In the genomic region with DNA sequence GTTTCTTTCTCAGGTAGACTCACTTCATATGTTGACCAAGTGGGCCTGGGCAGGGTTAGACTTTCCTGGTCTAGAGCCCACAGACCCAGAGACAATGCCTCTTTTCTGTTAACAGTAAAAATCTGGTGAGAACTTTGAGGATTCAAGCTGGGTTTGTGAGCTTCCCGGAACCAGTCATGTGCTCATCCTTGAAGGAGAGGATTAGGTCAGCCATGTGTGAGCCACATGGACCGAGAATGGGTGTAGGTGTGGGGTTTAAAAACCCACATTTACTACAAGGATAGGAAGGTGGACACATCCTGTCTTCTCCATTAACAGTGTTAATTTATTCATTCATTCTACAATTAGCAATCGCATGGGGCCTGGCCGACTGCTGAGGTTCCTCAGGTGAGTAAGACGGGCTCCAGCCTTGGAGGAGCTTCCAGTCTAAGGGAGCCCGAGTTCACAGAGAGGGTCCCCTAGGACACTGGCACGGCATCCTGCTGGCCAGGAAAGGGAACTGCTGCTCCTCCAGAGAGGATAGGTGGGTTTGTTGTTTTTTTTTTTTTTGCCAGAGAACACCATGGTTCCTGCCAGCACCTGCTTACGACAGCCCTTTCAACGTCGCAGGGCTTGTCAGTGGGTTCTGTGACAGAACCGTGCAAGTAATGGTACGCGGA, we compare ENCODE assay signal across 8 cellular contexts.
DNase-seq lines count a peak whose midpoint lies in the region; ATAC-seq, FAIRE-seq and TF ChIP-seq lines count a peak whose summit lies in the region.

No MANE protein-coding gene starts in this region.

- no peak for FAIRE-seq in H54 (lab: Jason Lieb, UNC)

- H3K27ac Mint-ChIP-seq in activated CD4-positive, alpha-beta T cell treated with anti-CD3 and anti-CD28 coated beads, Interleukin-2, amount 10 ng/mL, durations not matched to agents 7 days and 5 days, result no peak overlapping the region

- H3K4me3 Mint-ChIP-seq in activated CD4-positive, alpha-beta T cell treated with anti-CD3 and anti-CD28 coated beads, Interleukin-2, amount 10 ng/mL, durations not matched to agents 7 days and 5 days, result peak overlapping the region; percentile 64

- peaks cover 0 to 4% (median 0%) of the 10 kb centered on the region in 5 donors for H3K27me3 ChIP-seq in subcutaneous abdominal adipose tissue (ENCODE audit: control insufficient read depth in 5 of 5, insufficient read depth in 4 of 5, low read length in 5 of 5)

- ATAC-seq in GM21515 (IDR thresholded peaks at IDR 0.05; ENCODE audit: unreplicated experiment), result no peak

- in situ Hi-C loops in astrocyte of the spinal cord (cut with HindIII; ENCODE audit: low sequenced_read_pairs), result no loop called here

- H3K36me3 ChIP-seq in subcutaneous abdominal adipose tissue (ENCODE audit: control insufficient read depth in 5 of 5, insufficient read depth in 5 of 5, low read length in 5 of 5), result no peaks in the 10 kb centered on the region

- H3K4me3 ChIP-seq in astrocyte of the spinal cord (ENCODE audit: low read depth, low read length) (peak overlapping the region; percentile 59), subcutaneous abdominal adipose tissue (ENCODE audit: low read depth in 1 of 5, low read length in 5 of 5) (peak overlapping the region in 4 of 5 donors; percentile 43 to 71 (median 60))

- peaks cover 15% of the 10 kb centered on the region for H3K4me1 Mint-ChIP-seq in activated CD4-positive, alpha-beta T cell treated with anti-CD3 and anti-CD28 coated beads, Interleukin-2, amount 10 ng/mL, durations not matched to agents 7 days and 5 days

- H3K9me3 ChIP-seq in subcutaneous abdominal adipose tissue (ENCODE audit: control insufficient read depth in 5 of 5, low read length in 5 of 5), result no peaks in the 10 kb centered on the region

- peaks cover 0 to 15% (median 15%) of the 10 kb centered on the region in 5 donors for H3K4me1 ChIP-seq in subcutaneous abdominal adipose tissue (ENCODE audit: control insufficient read depth in 5 of 5, insufficient read depth in 5 of 5, low read length in 5 of 5)

- CTCF ChIA-PET in activated CD4-positive, alpha-beta T cell treated with anti-CD3 and anti-CD28 coated beads, Interleukin-2, amount 10 ng/mL, durations not matched to agents 7 days and 5 days (lab: Charles Lee), result interaction anchor here (0.6 to 1.3 kb wide), 2 partner anchors 10 to 1243 kb away, joined by 3 to 4 read pairs; no protein-coding TSS in a partner anchor

- H3K9ac ChIP-seq in subcutaneous abdominal adipose tissue (ENCODE audit: low read length in 5 of 5), result peak overlapping the region in 1 of 5 donors; percentile 16

- no peaks in the 10 kb centered on the region for H3K9me3 Mint-ChIP-seq in activated CD4-positive, alpha-beta T cell treated with anti-CD3 and anti-CD28 coated beads, Interleukin-2, amount 10 ng/mL, durations not matched to agents 7 days and 5 days

- H3K36me3 Mint-ChIP-seq in activated CD4-positive, alpha-beta T cell treated with anti-CD3 and anti-CD28 coated beads, Interleukin-2, amount 10 ng/mL, durations not matched to agents 7 days and 5 days (ENCODE audit: low read depth), result no peaks in the 10 kb centered on the region

- H3K27ac ChIP-seq in subcutaneous abdominal adipose tissue (ENCODE audit: low read depth, low read length), result no peak overlapping the region

- POLR2A ChIA-PET in activated CD4-positive, alpha-beta T cell treated with anti-CD3 and anti-CD28 coated beads, Interleukin-2, amount 10 ng/mL, durations not matched to agents 7 days and 5 days (lab: Charles Lee), result no interaction called here

- TF ChIP-seq CTCF in astrocyte of the spinal cord (IDR thresholded peaks at IDR 0.05; ENCODE audit: low read depth, low read length), result peak; percentile 14

- no peak for DNase-seq in activated CD4-positive, alpha-beta T cell treated with anti-CD3 and anti-CD28 coated beads, Interleukin-2, amount 10 ng/mL, durations not matched to agents 7 days and 5 days
- DNase-seq in activated CD4-positive, alpha-beta T cell treated with anti-CD3 and anti-CD28 coated beads for 48 hours, result no peak
- DNase-seq in astrocyte of the spinal cord (ENCODE audit: low read depth, low spot score) (no peak), islet precursor cell (peak; percentile 63), NCI-H446 treated with DMSO at 0.1 percent for 48 hours (lab: John Stamatoyannopoulos, UW) (no peak), H54 (ENCODE audit: insufficient read length, low spot score) (no peak)

- H3K27me3 Mint-ChIP-seq in activated CD4-positive, alpha-beta T cell treated with anti-CD3 and anti-CD28 coated beads, Interleukin-2, amount 10 ng/mL, durations not matched to agents 7 days and 5 days, result peaks cover 20% of the 10 kb centered on the region

- no peak for TF ChIP-seq POLR2A in H54 (IDR thresholded peaks at IDR 0.05; ENCODE audit: low read depth, low read length)
